In genomic region chr14:91158091-91158790, GRCh38 we compare ENCODE assay signal across 1 cellular context.
TF ChIP-seq lines count a peak whose summit lies in the region.

No MANE protein-coding gene starts in this region.

TF ChIP-seq in H1, 55 proteins besides CTCF, POLR2A, EP300 and RAD21:
- TF ChIP-seq TCF12 (IDR thresholded peaks at IDR 0.05; ENCODE audit: low read depth, low read length), result no peak
- TF ChIP-seq BACH1 (IDR thresholded peaks at IDR 0.05; ENCODE audit: low read length), result no peak
- no peak for TF ChIP-seq JUN (IDR thresholded peaks at IDR 0.05; ENCODE audit: low read depth, low read length)
- no peak for TF ChIP-seq SIRT6 (IDR thresholded peaks at IDR 0.05; ENCODE audit: low read length)
- no peak for TF ChIP-seq YY1 (IDR thresholded peaks at IDR 0.05; ENCODE audit: low read depth, low read length)
- no peak for TF ChIP-seq BCL11A (IDR thresholded peaks at IDR 0.05; ENCODE audit: low read depth in 2 of 2, low read length in 2 of 2)
- TF ChIP-seq KDM4A (IDR thresholded peaks at IDR 0.05; ENCODE audit: low read depth, low read length, severe bottlenecking), result no peak
- TF ChIP-seq ZNF274 (IDR thresholded peaks at IDR 0.05; ENCODE audit: borderline replicate concordance, extremely low read depth, low read length), result no peak
- TF ChIP-seq SRF (IDR thresholded peaks at IDR 0.05; ENCODE audit: low read depth, low read length), result no peak
- TF ChIP-seq CTBP2 (IDR thresholded peaks at IDR 0.05; ENCODE audit: borderline replicate concordance, insufficient read depth, insufficient read length, low read length), result no peak
- no peak for TF ChIP-seq SAP30 (IDR thresholded peaks at IDR 0.05; ENCODE audit: insufficient read depth, insufficient replicate concordance, low read length)
- no peak for TF ChIP-seq E2F6 (IDR thresholded peaks at IDR 0.05)
- no peak for TF ChIP-seq RFX5 (IDR thresholded peaks at IDR 0.05; ENCODE audit: borderline replicate concordance, low read depth, low read length)
- no peak for TF ChIP-seq NRF1 (IDR thresholded peaks at IDR 0.05; ENCODE audit: low read depth, low read length)
- TF ChIP-seq SP4 (IDR thresholded peaks at IDR 0.05; ENCODE audit: low read length), result no peak
- TF ChIP-seq GABPA (IDR thresholded peaks at IDR 0.05; ENCODE audit: borderline replicate concordance, insufficient read depth, low read length), result no peak
